In the genomic region with DNA sequence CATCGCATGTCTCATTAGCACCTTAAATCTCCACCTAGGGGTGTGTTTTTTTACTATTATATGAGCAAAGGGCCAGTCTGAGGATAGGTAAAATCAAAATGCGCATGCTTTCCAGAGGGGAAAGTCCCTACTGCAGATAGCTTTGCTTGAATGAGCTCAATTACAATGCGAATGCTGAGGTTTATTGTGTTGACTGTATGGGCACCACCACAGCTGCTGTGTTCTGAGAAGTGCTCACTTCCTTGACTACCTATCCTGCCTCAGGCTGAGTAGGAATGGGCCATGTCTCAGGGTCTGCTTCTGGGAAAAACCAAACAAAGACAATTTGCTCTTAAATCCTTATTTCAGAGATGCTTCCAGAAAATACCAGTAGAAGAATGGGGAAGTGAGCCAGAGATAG, we compare ENCODE assay signal across 1 cellular context.
TF ChIP-seq lines count a peak whose summit lies in the region.

No MANE protein-coding gene starts in this region.

TF ChIP-seq in GM23338, 12 proteins besides CTCF, POLR2A, EP300 and RAD21 (continued from another document):
- TF ChIP-seq ZNF462 (CRISPR knock-in tag; IDR thresholded peaks at IDR 0.05): peak; percentile 67
- TF ChIP-seq ZNF114 (CRISPR knock-in tag; IDR thresholded peaks at IDR 0.05): no peak
